1 cellular context compared by ENCODE assay signal in genomic region chr2:31193806-31194205, GRCh38.
TF ChIP-seq lines count a peak whose summit lies in the region.

No MANE protein-coding gene starts in this region.

TF ChIP-seq in GM23338, 12 proteins besides CTCF, POLR2A, EP300 and RAD21 (continued from another document):
- TF ChIP-seq ZNF462 (CRISPR knock-in tag; IDR thresholded peaks at IDR 0.05) (no peak), ZNF331 (CRISPR knock-in tag; IDR thresholded peaks at IDR 0.05; ENCODE audit: low read depth) (no peak), EZH2phosphoT487 (IDR thresholded peaks at IDR 0.05; ENCODE audit: unreplicated experiment) (no peak), NANOG (IDR thresholded peaks at IDR 0.05; ENCODE audit: borderline replicate concordance) (no peak), CREB1 (CRISPR knock-in tag; IDR thresholded peaks at IDR 0.05; ENCODE audit: low read depth) (no peak), REST (IDR thresholded peaks at IDR 0.05; ENCODE audit: unreplicated experiment) (no peak)
TF ChIP-seq in GM23338: peak in this region for 0.
